Comparison of ENCODE assay signal across 18 cellular contexts in genomic region chr9:107438211-107439030, GRCh38. TPM values are rescaled to one million over a fixed set of nuclear protein-coding genes. Genes with fewer than 3 reads are reported as not detected.
A peak's percentile ranks its signal among the peaks of the same experiment; 100 is the strongest.
DNase-seq lines count a peak whose midpoint lies in the region; ATAC-seq and TF ChIP-seq lines count a peak whose summit lies in the region.
"Had no signal": no experiment of that assay in that cellular context is flagged by ENCODE, and none has a peak within 500 bp of the region (broad histone marks: within the 10 kb centered on the region; RNA-seq: fewer than 3 reads in every experiment).

No MANE protein-coding gene starts in this region.

- H3K4me1 Mint-ChIP-seq in nephron progenitor cell: peaks cover 14% of the 10 kb centered on the region
- no peaks in the 10 kb centered on the region for H3K4me1 Mint-ChIP-seq in activated CD4-positive, alpha-beta T cell treated with anti-CD3 and anti-CD28 coated beads, Interleukin-2, amount 10 ng/mL, durations not matched to agents 7 days and 5 days
- H3K4me1 Mint-ChIP-seq: CD4-positive, alpha-beta memory T cell; stimulated activated effector memory CD8-positive, alpha-beta T cell treated with anti-CD3 and anti-CD28 coated beads, Interleukin-12 subunit alpha, Interleukin-12 subunit beta, amount 100 ng/mL, for 72 hours had no signal

- TF ChIP-seq CTCF in nephron progenitor cell (IDR thresholded peaks at IDR 0.05): no peak

- POLR2A ChIA-PET in activated CD4-positive, alpha-beta T cell treated with anti-CD3 and anti-CD28 coated beads, Interleukin-2, amount 10 ng/mL, durations not matched to agents 7 days and 5 days (lab: Charles Lee): no interaction called here

- no peak for ATAC-seq in HG02885 (IDR thresholded peaks at IDR 0.05; ENCODE audit: poor library complexity, unreplicated experiment)
- ATAC-seq: activated naive CD4-positive, alpha-beta T cell treated with anti-CD3 and anti-CD28 coated beads, Interleukin-2, amount 50 U/mL, for 72 hours; stimulated activated effector memory CD8-positive, alpha-beta T cell treated with anti-CD3 and anti-CD28 coated beads, Interleukin-12 subunit alpha, Interleukin-12 subunit beta, amount 100 ng/mL, for 72 hours had no signal

- H3K4me3 Mint-ChIP-seq in nephron progenitor cell: no peak overlapping the region
- no peak overlapping the region for H3K4me3 Mint-ChIP-seq in activated CD4-positive, alpha-beta T cell treated with anti-CD3 and anti-CD28 coated beads, Interleukin-2, amount 10 ng/mL, durations not matched to agents 7 days and 5 days
- H3K4me3 Mint-ChIP-seq: CD4-positive, alpha-beta memory T cell; stimulated activated effector memory CD8-positive, alpha-beta T cell treated with anti-CD3 and anti-CD28 coated beads, Interleukin-12 subunit alpha, Interleukin-12 subunit beta, amount 100 ng/mL, for 72 hours had no signal

- peak; percentile 29 for DNase-seq in NCI-H146 (lab: John Stamatoyannopoulos, UW)
- DNase-seq in NCI-H146 treated with DMSO at 0.1 percent for 48 hours (lab: John Stamatoyannopoulos, UW; ENCODE audit: unreplicated experiment): no peak
- DNase-seq in LoVo (ENCODE audit: low spot score): peak; percentile 27
- peak; percentile 58 for DNase-seq in ecto neural progenitor cell (ENCODE audit: low spot score)
- peak; percentile 3 for DNase-seq in nephron progenitor cell
- no peak for DNase-seq in activated CD4-positive, alpha-beta T cell treated with anti-CD3 and anti-CD28 coated beads, Interleukin-2, amount 10 ng/mL, durations not matched to agents 7 days and 5 days
- DNase-seq in 8988T: no peak
- DNase-seq: activated CD4-positive, CD25-positive, alpha-beta regulatory T cell; CD4-positive, alpha-beta memory T cell; dorsolateral prefrontal cortex; Karpas-422; midbrain; NCI-H2227 treated with DMSO at 0.1 percent for 48 hours; nucleus accumbens; SW 1271 had no signal

- H3K27ac Mint-ChIP-seq in nephron progenitor cell: no peak overlapping the region
- no peak overlapping the region for H3K27ac Mint-ChIP-seq in activated CD4-positive, alpha-beta T cell treated with anti-CD3 and anti-CD28 coated beads, Interleukin-2, amount 10 ng/mL, durations not matched to agents 7 days and 5 days
- H3K27ac Mint-ChIP-seq: activated naive CD4-positive, alpha-beta T cell treated with anti-CD3 and anti-CD28 coated beads, Interleukin-2, amount 50 U/mL, for 72 hours; CD4-positive, alpha-beta memory T cell; stimulated activated effector memory CD8-positive, alpha-beta T cell treated with anti-CD3 and anti-CD28 coated beads, Interleukin-12 subunit alpha, Interleukin-12 subunit beta, amount 100 ng/mL, for 72 hours had no signal

- H3K36me3 Mint-ChIP-seq in nephron progenitor cell (ENCODE audit: low read depth): no peaks in the 10 kb centered on the region
- no peaks in the 10 kb centered on the region for H3K36me3 Mint-ChIP-seq in activated CD4-positive, alpha-beta T cell treated with anti-CD3 and anti-CD28 coated beads, Interleukin-2, amount 10 ng/mL, durations not matched to agents 7 days and 5 days (ENCODE audit: low read depth)
- H3K36me3 Mint-ChIP-seq: activated naive CD4-positive, alpha-beta T cell treated with anti-CD3 and anti-CD28 coated beads, Interleukin-2, amount 50 U/mL, for 72 hours; CD4-positive, alpha-beta memory T cell; stimulated activated effector memory CD8-positive, alpha-beta T cell treated with anti-CD3 and anti-CD28 coated beads, Interleukin-12 subunit alpha, Interleukin-12 subunit beta, amount 100 ng/mL, for 72 hours had no signal

- H3K9me3 Mint-ChIP-seq in nephron progenitor cell: no peaks in the 10 kb centered on the region
- H3K9me3 Mint-ChIP-seq in activated CD4-positive, alpha-beta T cell treated with anti-CD3 and anti-CD28 coated beads, Interleukin-2, amount 10 ng/mL, durations not matched to agents 7 days and 5 days: no peaks in the 10 kb centered on the region
- H3K9me3 Mint-ChIP-seq: activated naive CD4-positive, alpha-beta T cell treated with anti-CD3 and anti-CD28 coated beads, Interleukin-2, amount 50 U/mL, for 72 hours; CD4-positive, alpha-beta memory T cell; stimulated activated effector memory CD8-positive, alpha-beta T cell treated with anti-CD3 and anti-CD28 coated beads, Interleukin-12 subunit alpha, Interleukin-12 subunit beta, amount 100 ng/mL, for 72 hours had no signal

- CTCF ChIA-PET in activated CD4-positive, alpha-beta T cell treated with anti-CD3 and anti-CD28 coated beads, Interleukin-2, amount 10 ng/mL, durations not matched to agents 7 days and 5 days (lab: Charles Lee): interaction anchor here (0.6 kb wide), 2 partner anchors 114 to 232 kb away, joined by 3 read pairs; no protein-coding TSS in a partner anchor

- H3K27me3 Mint-ChIP-seq in nephron progenitor cell (ENCODE audit: low read depth, poor library complexity): peaks cover 8% of the 10 kb centered on the region
- H3K27me3 Mint-ChIP-seq in activated CD4-positive, alpha-beta T cell treated with anti-CD3 and anti-CD28 coated beads, Interleukin-2, amount 10 ng/mL, durations not matched to agents 7 days and 5 days: no peaks in the 10 kb centered on the region

RNA-seq across cellular contexts. Expression of gene KLF4, which starts 51.1 kb away (rescaled TPM):
- under 1 TPM; 0.25 to 0.42 TPM for total RNA-seq in activated CD4-positive, alpha-beta T cell treated with anti-CD3 and anti-CD28 coated beads, Interleukin-2, amount 10 ng/mL, durations not matched to agents 7 days and 5 days

Comparison
In these comparisons a context has a peak if more than half of its experiments do, and no peak if none do; other contexts are left out.
1. DNase-seq: peak in NCI-H146 (single experiment), LoVo (single experiment), ecto neural progenitor cell (single experiment) and nephron progenitor cell (single experiment); none in NCI-H146 treated with DMSO at 0.1 percent for 48 hours (single experiment), activated CD4-positive, alpha-beta T cell treated with anti-CD3 and anti-CD28 coated beads, Interleukin-2, amount 10 ng/mL, durations not matched to agents 7 days and 5 days (single experiment) and 8988T (single experiment).